In the genomic region with DNA sequence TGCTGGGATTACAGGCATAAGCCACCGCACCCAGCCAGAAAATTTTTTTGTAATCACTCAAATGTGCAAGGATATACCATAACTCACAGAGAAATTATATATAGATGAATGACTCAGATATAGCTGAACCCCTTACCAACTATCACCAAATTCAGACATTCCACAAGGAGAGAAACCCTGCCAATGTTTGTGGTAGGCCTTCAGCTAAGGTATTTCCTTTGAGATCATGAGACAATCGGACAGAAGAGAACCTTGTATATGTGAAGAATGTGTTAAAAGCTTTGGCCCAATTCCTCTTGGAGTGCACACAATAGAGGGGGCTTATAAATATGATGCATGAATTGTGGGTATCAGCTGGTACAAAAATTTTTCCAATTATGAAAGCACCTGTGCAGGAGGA, we compare ENCODE assay signal across 28 cellular contexts.
"Had no signal": no experiment of that assay in that cellular context is flagged by ENCODE, and none has a peak within 500 bp of the region (broad histone marks: within the 10 kb centered on the region; RNA-seq: fewer than 3 reads in every experiment).

No MANE protein-coding gene starts in this region.

- H3K36me3 Mint-ChIP-seq: immature natural killer cell; naive thymus-derived CD8-positive, alpha-beta T cell; stimulated activated memory B cell treated with anti-CD40 and anti-IgM and Interleukin-4, amounts not matched to agents 10 μg/mL and 1 μg/mL and 100 μg/mL, for 72 hours had no signal

- H3K9me3 Mint-ChIP-seq: dendritic cell treated with granulocyte-macrophage colony-stimulating factor and Interleukin-4, amounts not matched to agents 40 ng/mL and 50 ng/mL, for 4 days; stimulated activated memory B cell treated with anti-CD40 and anti-IgM and Interleukin-4, amounts not matched to agents 10 μg/mL and 1 μg/mL and 100 μg/mL, for 72 hours; stimulated activated naive CD8-positive, alpha-beta T cell treated with anti-CD3 and anti-CD28 coated beads, Interleukin-15, Interleukin-2, amounts not matched to agents 100 ng/mL and 50 ng/mL, for 24 hours had no signal

- H3K27ac Mint-ChIP-seq: dendritic cell treated with granulocyte-macrophage colony-stimulating factor and Interleukin-4, amounts not matched to agents 40 ng/mL and 50 ng/mL, for 4 days; endodermal cell; immature natural killer cell; naive thymus-derived CD8-positive, alpha-beta T cell; nephron progenitor cell; stimulated activated memory B cell treated with anti-CD40 and anti-IgM and Interleukin-4, amounts not matched to agents 10 μg/mL and 1 μg/mL and 100 μg/mL, for 72 hours; stimulated activated naive CD8-positive, alpha-beta T cell treated with anti-CD3 and anti-CD28 coated beads, Interleukin-15, Interleukin-2, amounts not matched to agents 100 ng/mL and 50 ng/mL, for 24 hours had no signal

- H3K4me3 Mint-ChIP-seq: dendritic cell treated with granulocyte-macrophage colony-stimulating factor and Interleukin-4, amounts not matched to agents 40 ng/mL and 50 ng/mL, for 4 days; endodermal cell; immature natural killer cell; naive thymus-derived CD8-positive, alpha-beta T cell; nephron progenitor cell; stimulated activated memory B cell treated with anti-CD40 and anti-IgM and Interleukin-4, amounts not matched to agents 10 μg/mL and 1 μg/mL and 100 μg/mL, for 72 hours; stimulated activated naive CD8-positive, alpha-beta T cell treated with anti-CD3 and anti-CD28 coated beads, Interleukin-15, Interleukin-2, amounts not matched to agents 100 ng/mL and 50 ng/mL, for 24 hours had no signal

- H3K4me1 ChIP-seq: colonic mucosa, lower lobe of right lung, psoas muscle, spleen, upper lobe of left lung, uterus had no signal

- FAIRE-seq: keratinocyte had no signal

- H3K27ac ChIP-seq: colonic mucosa, epithelial cell of prostate, lower lobe of right lung, ovary, psoas muscle, skin epidermis, spleen, upper lobe of left lung, uterus had no signal

- H3K4me1 Mint-ChIP-seq: endodermal cell; immature natural killer cell; naive thymus-derived CD8-positive, alpha-beta T cell; nephron progenitor cell; stimulated activated memory B cell treated with anti-CD40 and anti-IgM and Interleukin-4, amounts not matched to agents 10 μg/mL and 1 μg/mL and 100 μg/mL, for 72 hours had no signal

- H3K27me3 Mint-ChIP-seq: stimulated activated naive CD8-positive, alpha-beta T cell treated with anti-CD3 and anti-CD28 coated beads, Interleukin-15, Interleukin-2, amounts not matched to agents 100 ng/mL and 50 ng/mL, for 24 hours had no signal

- H3K4me3 ChIP-seq: colonic mucosa, lower lobe of right lung, ovary, psoas muscle, skin epidermis, spleen, thoracic aorta, tibial nerve, upper lobe of left lung, uterus had no signal

- DNase-seq: colonic mucosa; effector CD8-positive, alpha-beta T cell; endodermal cell; foreskin melanocyte; hypothalamus; immature natural killer cell; left ventricle myocardium superior; lower lobe of right lung; naive thymus-derived CD8-positive, alpha-beta T cell; nephron progenitor cell; nucleus accumbens; ovary; posterior cingulate gyrus; psoas muscle; right cardiac atrium; spleen; stimulated activated CD4-positive, alpha-beta T cell treated with anti-CD3 and anti-CD28 coated beads, Interleukin-4, amount 100 ng/mL, for 4 hours; upper lobe of left lung; uterus had no signal

- H3K27me3 ChIP-seq: colonic mucosa, ovary, spleen, tibial nerve, upper lobe of left lung, uterus had no signal

- H3K9me3 ChIP-seq: colonic mucosa, lower lobe of right lung, ovary, psoas muscle, thoracic aorta, upper lobe of left lung, uterus had no signal

- ATAC-seq: esophagus mucosa; left ventricle myocardium superior; lower lobe of right lung; naive thymus-derived CD8-positive, alpha-beta T cell; psoas muscle; right cardiac atrium; stimulated activated memory B cell treated with anti-CD40 and anti-IgM and Interleukin-4, amounts not matched to agents 10 μg/mL and 1 μg/mL and 100 μg/mL, for 72 hours had no signal

- H3K36me3 ChIP-seq: colonic mucosa, lower lobe of right lung, ovary, spleen, thoracic aorta, tibial nerve, upper lobe of left lung, uterus had no signal
